ENCODE assay signal across 25 cellular contexts in the genomic region with DNA sequence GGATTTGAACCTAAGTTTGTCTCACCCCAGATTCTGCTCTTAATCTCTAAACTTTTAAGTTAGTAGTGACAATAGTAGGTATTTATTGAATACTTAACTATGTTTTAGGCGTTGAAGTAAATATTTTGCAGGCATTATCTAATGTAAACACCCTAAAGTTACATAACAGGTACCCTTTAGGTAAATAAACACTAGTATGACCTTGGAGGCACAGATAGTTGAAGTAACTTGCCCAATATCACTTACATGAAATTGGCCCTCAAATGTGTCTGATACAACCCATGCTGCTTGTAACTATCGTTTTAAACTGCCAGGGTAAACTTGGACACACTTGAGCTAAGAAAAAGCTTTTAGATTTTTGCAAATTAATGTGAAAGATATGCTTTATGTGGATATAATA. TPM values are rescaled to one million over a fixed set of nuclear protein-coding genes. Genes with fewer than 3 reads are reported as not detected.
A peak's percentile ranks its signal among the peaks of the same experiment; 100 is the strongest.
DNase-seq lines count a peak whose midpoint lies in the region; ATAC-seq and TF ChIP-seq lines count a peak whose summit lies in the region.
"Had no signal": no experiment of that assay in that cellular context is flagged by ENCODE, and none has a peak within 500 bp of the region (broad histone marks: within the 10 kb centered on the region; RNA-seq: fewer than 3 reads in every experiment).

No MANE protein-coding gene starts in this region.

- no peak for TF ChIP-seq POLR2A in NB4 (IDR thresholded peaks at IDR 0.05; ENCODE audit: extremely low read depth, insufficient read length)

- peaks cover 63% of the 10 kb centered on the region for H3K79me2 ChIP-seq in SU-DHL-6 (ENCODE audit: insufficient read depth, low read length)

- intact Hi-C loops in CD4-positive, alpha-beta T cell (cut with DNase I, micrococcal nuclease) = loop anchor here in 1 of 2 experiments (5.0 kb wide), 1 partner anchor 1509 kb away; a partner anchor contains a TSS

- peaks cover 20% of the 10 kb centered on the region for H3K4me1 Mint-ChIP-seq in CD4-positive, alpha-beta T cell (ENCODE audit: low read depth)
- peaks cover 26% of the 10 kb centered on the region for H3K4me1 Mint-ChIP-seq in activated CD8-positive, alpha-beta memory T cell treated with anti-CD3 and anti-CD28 coated beads, Interleukin-2, amount 10 ng/mL, durations not matched to agents 7 days and 5 days
- H3K4me1 Mint-ChIP-seq in progenitor cell of endocrine pancreas (ENCODE audit: low read depth) = peaks cover 9% of the 10 kb centered on the region

- H3K4me2 ChIP-seq in SU-DHL-6 (ENCODE audit: low read depth, low read length, poor library complexity, severe bottlenecking) = peak overlapping the region; percentile 7
- H3K4me2 ChIP-seq: SK-N-SH had no signal

- CTCF ChIA-PET in CD4-positive, alpha-beta T cell (lab: Charles Lee) = no interaction called here
- CTCF ChIA-PET in activated CD8-positive, alpha-beta memory T cell treated with anti-CD3 and anti-CD28 coated beads, Interleukin-2, amount 10 ng/mL, durations not matched to agents 7 days and 5 days (lab: Charles Lee) = interaction anchor here (1.8 kb wide), 1 partner anchor 21 kb away, joined by 5 read pairs; no protein-coding TSS in a partner anchor

- no peaks in the 10 kb centered on the region for H3K36me3 Mint-ChIP-seq in CD4-positive, alpha-beta T cell (ENCODE audit: low read depth)
- H3K36me3 Mint-ChIP-seq in activated CD8-positive, alpha-beta memory T cell treated with anti-CD3 and anti-CD28 coated beads, Interleukin-2, amount 10 ng/mL, durations not matched to agents 7 days and 5 days = peaks cover 2% of the 10 kb centered on the region
- H3K36me3 Mint-ChIP-seq in progenitor cell of endocrine pancreas (ENCODE audit: insufficient read depth) = no peaks in the 10 kb centered on the region

- peak overlapping the region; percentile 52 for H3K4me3 Mint-ChIP-seq in CD4-positive, alpha-beta T cell
- no peak overlapping the region for H3K4me3 Mint-ChIP-seq in activated CD8-positive, alpha-beta memory T cell treated with anti-CD3 and anti-CD28 coated beads, Interleukin-2, amount 10 ng/mL, durations not matched to agents 7 days and 5 days
- no peak overlapping the region for H3K4me3 Mint-ChIP-seq in progenitor cell of endocrine pancreas (ENCODE audit: low read depth)
- H3K4me3 Mint-ChIP-seq: HFFc6 had no signal

- TF ChIP-seq CTCF in CD4-positive, alpha-beta T cell (IDR thresholded peaks at IDR 0.05) = no peak
- no peak for TF ChIP-seq CTCF in NB4 (IDR thresholded peaks at IDR 0.05; ENCODE audit: low read depth, low read length)
- TF ChIP-seq CTCF in SU-DHL-6 (IDR thresholded peaks at IDR 0.05; ENCODE audit: insufficient read depth, low read length, poor library complexity, severe bottlenecking) = no peak
- no peak for TF ChIP-seq CTCF in progenitor cell of endocrine pancreas (IDR thresholded peaks at IDR 0.05; ENCODE audit: unreplicated experiment)

- H3K9me3 ChIP-seq in CD4-positive, alpha-beta T cell (ENCODE audit: control insufficient read depth, low read length) = no peaks in the 10 kb centered on the region
- H3K9me3 ChIP-seq in SU-DHL-6 (ENCODE audit: insufficient read depth, low read length) = no peaks in the 10 kb centered on the region
- H3K9me3 ChIP-seq: SK-N-SH had no signal

- no peak for DNase-seq in CD4-positive, alpha-beta T cell
- no peak for DNase-seq in NB4 (ENCODE audit: low read depth)
- DNase-seq in left lobe of liver (ENCODE audit: low spot score) = no peak
- DNase-seq in DMS114 treated with DMSO at 0.1 percent for 48 hours (lab: John Stamatoyannopoulos, UW; ENCODE audit: unreplicated experiment) = no peak
- no peak for DNase-seq in activated CD8-positive, alpha-beta memory T cell treated with anti-CD3 and anti-CD28 coated beads, Interleukin-2, amount 10 ng/mL, durations not matched to agents 7 days and 5 days
- DNase-seq in progenitor cell of endocrine pancreas (ENCODE audit: low spot score, unreplicated experiment) = no peak
- DNase-seq: 8988T, ACHN, DMS53, EL, GF-D8, GM23248, H9, HFFc6, Kasumi-1, MV-4-11, NCI-H1105 treated with DMSO at 0.1 percent for 48 hours, NCI-H2029, NCI-H446 treated with DMSO at 0.1 percent for 48 hours, NCI-H526, NCI-H82, SK-N-SH had no signal

- no peaks in the 10 kb centered on the region for H3F3A ChIP-seq in SU-DHL-6 (ENCODE audit: insufficient read depth)

- H3K9me2 ChIP-seq in SU-DHL-6 (replicated peaks; ENCODE audit: insufficient read depth, low read length) = no peaks in the 10 kb centered on the region
- H3K9me2 ChIP-seq: SK-N-SH had no signal

- no peak for ATAC-seq in CD4-positive, alpha-beta T cell (ENCODE audit: poor library complexity)
- ATAC-seq in left lobe of liver = peak; percentile 18
- ATAC-seq in activated CD8-positive, alpha-beta memory T cell treated with anti-CD3 and anti-CD28 coated beads, Interleukin-2, amount 10 ng/mL, durations not matched to agents 7 days and 5 days = no peak
- ATAC-seq in esophagus mucosa = no peak
- ATAC-seq: K562 had no signal

- H3K4me3 ChIP-seq in NB4 (ENCODE audit: low read depth, low read length) (peak overlapping the region; percentile 11), SU-DHL-6 (ENCODE audit: insufficient read depth, low read length, poor library complexity, severe bottlenecking) (no peak overlapping the region)
- H3K4me3 ChIP-seq: GM23248, K562 had no signal

- H3K27ac ChIP-seq in CD4-positive, alpha-beta T cell (ENCODE audit: low read depth, low read length) = no peak overlapping the region
- H3K27ac ChIP-seq in SU-DHL-6 (ENCODE audit: low read depth, low read length) = no peak overlapping the region
- H3K27ac ChIP-seq: GM23248 had no signal

- H3K36me3 ChIP-seq in SU-DHL-6 (ENCODE audit: low read length) = 0 out of 2 replicates have a peak, but pooled peaks cover 2% of the 10 kb centered on the region

- H3K9ac ChIP-seq in SU-DHL-6 (ENCODE audit: low read length) = no peak overlapping the region
- H3K9ac ChIP-seq: GM23248, SK-N-SH had no signal

- H3K27me3 ChIP-seq in CD4-positive, alpha-beta T cell (ENCODE audit: control insufficient read depth, insufficient read depth, low read length) = no peaks in the 10 kb centered on the region
- no peaks in the 10 kb centered on the region for H3K27me3 ChIP-seq in SU-DHL-6 (ENCODE audit: low read length)

- H4K20me1 ChIP-seq in SU-DHL-6 (ENCODE audit: low read depth, low read length) = no peaks in the 10 kb centered on the region

- H3K9me3 Mint-ChIP-seq in CD4-positive, alpha-beta T cell = no peaks in the 10 kb centered on the region
- H3K9me3 Mint-ChIP-seq in activated CD8-positive, alpha-beta memory T cell treated with anti-CD3 and anti-CD28 coated beads, Interleukin-2, amount 10 ng/mL, durations not matched to agents 7 days and 5 days (ENCODE audit: low read depth) = no peaks in the 10 kb centered on the region
- H3K9me3 Mint-ChIP-seq in progenitor cell of endocrine pancreas (ENCODE audit: low read depth) = no peaks in the 10 kb centered on the region
- H3K9me3 Mint-ChIP-seq: HFFc6 had no signal

- POLR2A ChIA-PET in CD4-positive, alpha-beta T cell (lab: Charles Lee) = no interaction called here

- no peaks in the 10 kb centered on the region for H3K27me3 Mint-ChIP-seq in CD4-positive, alpha-beta T cell
- H3K27me3 Mint-ChIP-seq in activated CD8-positive, alpha-beta memory T cell treated with anti-CD3 and anti-CD28 coated beads, Interleukin-2, amount 10 ng/mL, durations not matched to agents 7 days and 5 days = no peaks in the 10 kb centered on the region
- H3K27me3 Mint-ChIP-seq in progenitor cell of endocrine pancreas = no peaks in the 10 kb centered on the region

- no peak overlapping the region for H3K27ac Mint-ChIP-seq in CD4-positive, alpha-beta T cell
- no peak overlapping the region for H3K27ac Mint-ChIP-seq in activated CD8-positive, alpha-beta memory T cell treated with anti-CD3 and anti-CD28 coated beads, Interleukin-2, amount 10 ng/mL, durations not matched to agents 7 days and 5 days
- H3K27ac Mint-ChIP-seq in progenitor cell of endocrine pancreas = no peak overlapping the region
- H3K27ac Mint-ChIP-seq: H9, HFFc6 had no signal

- H2AFZ ChIP-seq in SU-DHL-6 (ENCODE audit: low read depth, low read length, severe bottlenecking) = no peak overlapping the region
- H2AFZ ChIP-seq: GM23248 had no signal

RNA-seq across cellular contexts. Expression of a gene that starts 3.0 kb away (rescaled TPM):
- total RNA-seq in CD4-positive, alpha-beta T cell = 10 to 100 TPM; 14.1 to 15.5 TPM
- total RNA-seq in left lobe of liver (6.8 TPM), progenitor cell of endocrine pancreas (14.7 and 16.7 TPM in 2 replicates), esophagus mucosa (28.3 TPM)
- total RNA-seq in activated CD8-positive, alpha-beta memory T cell treated with anti-CD3 and anti-CD28 coated beads, Interleukin-2, amount 10 ng/mL, durations not matched to agents 7 days and 5 days = 10 to 100 TPM; 81.4 to 86.5 TPM
